ENCODE assay signal across 13 cellular contexts in the genomic region with DNA sequence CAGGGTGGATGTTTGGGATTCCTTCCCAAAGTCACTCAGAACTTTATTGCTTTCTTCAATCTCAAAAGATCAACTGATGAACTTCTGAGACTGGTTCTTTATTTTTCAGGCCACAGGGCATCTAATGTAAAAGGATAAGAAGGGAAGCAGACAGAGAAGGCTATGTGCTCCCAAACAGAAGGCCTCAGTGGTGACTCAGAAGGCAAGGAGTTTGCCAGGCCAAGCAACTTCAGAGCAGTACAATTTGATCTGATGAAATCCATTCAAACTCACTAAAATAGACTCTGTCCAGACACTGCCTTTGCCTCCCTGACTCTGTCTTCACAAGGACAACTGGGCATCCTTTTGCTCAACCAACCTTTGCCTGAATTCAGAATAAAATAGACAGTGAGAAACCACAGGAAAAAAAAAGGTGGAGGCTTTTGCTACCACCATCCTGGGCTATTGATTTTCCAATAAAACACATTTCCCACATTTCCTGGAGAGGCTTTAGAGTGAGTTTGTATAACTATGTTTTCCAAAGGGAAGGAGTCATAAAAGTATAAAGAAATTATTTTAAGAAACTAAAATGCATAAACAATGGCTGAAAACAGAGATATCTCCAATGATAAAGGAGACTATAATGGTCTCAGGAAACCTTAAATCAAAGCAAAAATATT. TPM values are rescaled to one million over a fixed set of nuclear protein-coding genes. Genes with fewer than 3 reads are reported as not detected.
DNase-seq lines count a peak whose midpoint lies in the region; ATAC-seq and TF ChIP-seq lines count a peak whose summit lies in the region.
"Had no signal": no experiment of that assay in that cellular context is flagged by ENCODE, and none has a peak within 500 bp of the region (broad histone marks: within the 10 kb centered on the region; RNA-seq: fewer than 3 reads in every experiment).

No MANE protein-coding gene starts in this region.

- H3K27me3 ChIP-seq in PC-3 (ENCODE audit: low read length) (no peaks in the 10 kb centered on the region), SJCRH30 (no peaks in the 10 kb centered on the region)

- ATAC-seq in PC-3 = peak; percentile 91
- ATAC-seq in GM18511 (IDR thresholded peaks at IDR 0.05; ENCODE audit: unreplicated experiment) = no peak
- no peak for ATAC-seq in GM18868 (IDR thresholded peaks at IDR 0.05; ENCODE audit: unreplicated experiment)
- no peak for ATAC-seq in left lobe of liver
- ATAC-seq: GM12878 had no signal

- H3K36me3 ChIP-seq in PC-3 (ENCODE audit: low read depth, low read length) = no peaks in the 10 kb centered on the region
- H3K36me3 ChIP-seq in SJCRH30 = no peaks in the 10 kb centered on the region

- H3K4me3 ChIP-seq in PC-3 (ENCODE audit: low read length) (no peak overlapping the region), SJCRH30 (no peak overlapping the region)
- H3K4me3 ChIP-seq: GM12878 had no signal

- H3K27ac ChIP-seq in PC-3 (ENCODE audit: low read length) = 0 out of 2 replicates have a peak overlapping the region, but pooled peaks have one; percentile 18
- H3K27ac ChIP-seq in SJCRH30 = no peak overlapping the region

- H3K4me2 ChIP-seq in PC-3 (ENCODE audit: low read length) = no peak overlapping the region

- intact Hi-C loops in PC-3 (cut with micrococcal nuclease) = loop anchor here (5.0 kb wide), 2 partner anchors 42 to 202 kb away; no protein-coding TSS in a partner anchor

- POLR2A ChIA-PET in PC-3 (lab: Charles Lee; ENCODE audit: unreplicated experiment) = no interaction called here

- H4K20me1 ChIP-seq in PC-3 (ENCODE audit: low read length) = no peaks in the 10 kb centered on the region

- CTCF ChIA-PET in PC-3 (lab: Charles Lee) = no interaction called here

- no peak overlapping the region for H3K9ac ChIP-seq in PC-3 (ENCODE audit: low read length)

- no peaks in the 10 kb centered on the region for H3F3A ChIP-seq in PC-3 (ENCODE audit: low read length, unreplicated experiment)

- peaks cover 14% of the 10 kb centered on the region for H3K4me1 ChIP-seq in PC-3 (ENCODE audit: insufficient read depth, low read length)
- no peaks in the 10 kb centered on the region for H3K4me1 ChIP-seq in SJCRH30

- no peak for TF ChIP-seq CTCF in PC-3 (conservative IDR thresholded peaks at IDR 0.05; ENCODE audit: low read depth, low read length)

- H2AFZ ChIP-seq in PC-3 (ENCODE audit: low read length) = peak overlapping the region; percentile 57

- no peaks in the 10 kb centered on the region for H3K79me2 ChIP-seq in PC-3 (ENCODE audit: low read length)

- DNase-seq in COLO829 (ENCODE audit: low spot score) (peak; percentile 74), PC-3 (peak; percentile 50), epidermal melanocyte (ENCODE audit: insufficient read length, low spot score) (peak; percentile 30), myocyte (ENCODE audit: low read depth) (peak; percentile 55), SJCRH30 (no peak), left lobe of liver (ENCODE audit: low spot score) (no peak)
- DNase-seq: activated T-cell treated with anti-CD3 and anti-CD28 coated beads, Interleukin-2, amount 50 U/mL, for 24 hours; COR-L47; NCI-H1436 treated with DMSO at 0.1 percent for 48 hours; stimulated activated naive CD4-positive, alpha-beta T cell had no signal

- no peaks in the 10 kb centered on the region for H3K9me2 ChIP-seq in PC-3 (replicated peaks; ENCODE audit: low read length)

- H3K9me3 ChIP-seq in PC-3 (ENCODE audit: low read length) = no peaks in the 10 kb centered on the region
- no peaks in the 10 kb centered on the region for H3K9me3 ChIP-seq in SJCRH30 (replicated peaks)

- no TSS peak for BruUV-seq in PC-3 (replicated peaks; lab: Mats Ljungman, UMichigan)

RNA-seq across cellular contexts. Expression of gene ARHGEF6, which starts 55.2 kb away (rescaled TPM):
- total RNA-seq in PC-3 (2014; rRNA removed) (2.1 and 3.3 TPM in 2 replicates), myocyte (59.1 and 65.5 TPM in 2 replicates), left lobe of liver (3.0 TPM)
- 17.3 TPM for polyA plus RNA-seq in myocyte (2012)
- total RNA-seq in SJCRH30 (2014; rRNA removed; shearing (Covaris generic)) = 10.8 TPM in 2 replicates

Comparison
In these comparisons a context has a peak if more than half of its experiments do, and no peak if none do; other contexts are left out.
1. DNase-seq: peak in COLO829 (single experiment), PC-3 (single experiment), epidermal melanocyte (single experiment) and myocyte (single experiment); none in SJCRH30 (0 of 2) and left lobe of liver (single experiment).